ENCODE assay signal across 1 cellular context in genomic region chr3:113696658-113697191, GRCh38.
TF ChIP-seq lines count a peak whose summit lies in the region.

No MANE protein-coding gene starts in this region.

TF ChIP-seq in GM12878, 131 proteins besides CTCF, POLR2A, EP300 and RAD21 (continued from another document and continues in another):
- TF ChIP-seq YY1 (IDR thresholded peaks at IDR 0.05; ENCODE audit: low read depth, low read length), result no peak
- no peak for TF ChIP-seq CBX5 (IDR thresholded peaks at IDR 0.05; ENCODE audit: low read depth)
- peak; percentile 76 for TF ChIP-seq FOS (IDR thresholded peaks at IDR 0.05; ENCODE audit: borderline replicate concordance, extremely low read depth, insufficient read length)
- TF ChIP-seq CEBPZ (IDR thresholded peaks at IDR 0.05; ENCODE audit: low read depth, low read length), result peak; percentile 85
- TF ChIP-seq JUND (IDR thresholded peaks at IDR 0.05; ENCODE audit: low read depth, low read length), result no peak
- TF ChIP-seq BACH1 (IDR thresholded peaks at IDR 0.05; ENCODE audit: borderline replicate concordance), result no peak
- TF ChIP-seq E2F8 (IDR thresholded peaks at IDR 0.05; ENCODE audit: low read depth, partially characterized antibody), result peak; percentile 31
- no peak for TF ChIP-seq FOXM1 (IDR thresholded peaks at IDR 0.05; ENCODE audit: low read depth, low read length)
- TF ChIP-seq JUNB (IDR thresholded peaks at IDR 0.05), result no peak
- TF ChIP-seq NKRF (conservative IDR thresholded peaks at IDR 0.05), result no peak
- no peak for TF ChIP-seq PRDM15 (CRISPR knock-in tag; IDR thresholded peaks at IDR 0.05)
- TF ChIP-seq PKNOX1 (IDR thresholded peaks at IDR 0.05), result peak; percentile 99
- no peak for TF ChIP-seq E2F4 (IDR thresholded peaks at IDR 0.05; ENCODE audit: low read depth, low read length)
- peak; percentile 85 for TF ChIP-seq IRF3 (IDR thresholded peaks at IDR 0.05)
- no peak for TF ChIP-seq ESRRA (IDR thresholded peaks at IDR 0.05; ENCODE audit: low read length)
- TF ChIP-seq SIX5 (IDR thresholded peaks at IDR 0.05; ENCODE audit: low read depth, low read length, severe bottlenecking), result no peak
- peak; percentile 97 for TF ChIP-seq RELB (IDR thresholded peaks at IDR 0.05; ENCODE audit: low read depth)
- peak; percentile 97 for TF ChIP-seq PBX3 (IDR thresholded peaks at IDR 0.05; ENCODE audit: insufficient replicate concordance, low read depth, low read length)
- TF ChIP-seq CHD4 (IDR thresholded peaks at IDR 0.05), result no peak
- TF ChIP-seq ATF7 (IDR thresholded peaks at IDR 0.05; ENCODE audit: low read depth), result peak; percentile 55; the same call in 1 of the 2 replicates
- no peak; the same call in 1 of the 2 replicates for TF ChIP-seq CBFB (IDR thresholded peaks at IDR 0.05; ENCODE audit: low read depth)
- TF ChIP-seq STAT3 (IDR thresholded peaks at IDR 0.05; ENCODE audit: low read depth, low read length), result no peak
- TF ChIP-seq BHLHE40 (IDR thresholded peaks at IDR 0.05; ENCODE audit: borderline replicate concordance in 1 of 2, low read depth in 2 of 2, low read length in 1 of 2), result 0 out of 4 replicates have a peak, but pooled peaks of 1 of the 2 experiments have one; percentile 9
- no peak for TF ChIP-seq USF1 (IDR thresholded peaks at IDR 0.05; ENCODE audit: borderline replicate concordance, extremely low read length, insufficient read depth, low read depth, low read length)
- peak; percentile 96 for TF ChIP-seq HDGF (IDR thresholded peaks at IDR 0.05)
- TF ChIP-seq DPF2 (IDR thresholded peaks at IDR 0.05), result peak; percentile 76
- no peak for TF ChIP-seq RUNX3 (IDR thresholded peaks at IDR 0.05; ENCODE audit: low read length)
- peak; percentile 93 for TF ChIP-seq ZBTB40 (IDR thresholded peaks at IDR 0.05; ENCODE audit: borderline replicate concordance)
- peak; percentile 97 for TF ChIP-seq CHD2 (IDR thresholded peaks at IDR 0.05; ENCODE audit: borderline replicate concordance, low read depth, low read length)
- TF ChIP-seq NRF1 (conservative IDR thresholded peaks at IDR 0.05; ENCODE audit: low read depth, low read length), result no peak
